ENCODE assay signal across 7 cellular contexts in genomic region chr15:55221090-55222011, GRCh38. TPM values are rescaled to one million over a fixed set of nuclear protein-coding genes. Genes with fewer than 3 reads are reported as not detected.
DNase-seq lines count a peak whose midpoint lies in the region; ATAC-seq and TF ChIP-seq lines count a peak whose summit lies in the region.

No MANE protein-coding gene starts in this region.

- no peaks in the 10 kb centered on the region for H3K9me3 Mint-ChIP-seq in progenitor cell of endocrine pancreas (ENCODE audit: low read depth)

- no peaks in the 10 kb centered on the region for H4K20me1 ChIP-seq in PC-3 (ENCODE audit: low read length)

- no TSS peak for BruUV-seq in PC-3 (replicated peaks; lab: Mats Ljungman, UMichigan)

- no peaks in the 10 kb centered on the region for H3F3A ChIP-seq in PC-3 (ENCODE audit: low read length, unreplicated experiment)

- WGBS in lung, 2 donors: 9 to 34% methylated on average over 6 of the region's 6 CpGs

- H3K27ac Mint-ChIP-seq in progenitor cell of endocrine pancreas: no peak overlapping the region

- no peak overlapping the region for H3K4me3 Mint-ChIP-seq in progenitor cell of endocrine pancreas (ENCODE audit: low read depth)

- H2AFZ ChIP-seq in PC-3 (ENCODE audit: low read length): no peak overlapping the region

- peaks cover 9% of the 10 kb centered on the region for H3K4me1 Mint-ChIP-seq in progenitor cell of endocrine pancreas (ENCODE audit: low read depth)

- no peaks in the 10 kb centered on the region for H3K79me2 ChIP-seq in PC-3 (ENCODE audit: low read length)

- intact Hi-C loops in PC-3 (cut with micrococcal nuclease): no loop called here

- H3K36me3 Mint-ChIP-seq in progenitor cell of endocrine pancreas (ENCODE audit: insufficient read depth): peaks cover 4% of the 10 kb centered on the region

- H3K4me2 ChIP-seq in PC-3 (ENCODE audit: low read length): 0 out of 2 replicates have a peak overlapping the region, but pooled peaks have one; percentile 5

- H3K36me3 ChIP-seq in PC-3 (ENCODE audit: low read depth, low read length) (no peaks in the 10 kb centered on the region), brain microvascular endothelial cell (replicated peaks) (peaks cover 2% of the 10 kb centered on the region), lung (ENCODE audit: control insufficient read depth in 2 of 2, insufficient read depth in 2 of 2, low read length in 2 of 2) (peaks cover 0 to 4% of the 10 kb centered on the region in 2 donors)

- H3K4me3 ChIP-seq in PC-3 (ENCODE audit: low read length): no peak overlapping the region
- no peak overlapping the region for H3K4me3 ChIP-seq in brain microvascular endothelial cell (ENCODE audit: low read depth, low read length)
- H3K4me3 ChIP-seq in lung: no peak overlapping the region

- TF ChIP-seq CTCF in GM13976 (IDR thresholded peaks at IDR 0.05; ENCODE audit: borderline replicate concordance, control extremely low read depth, extremely low read depth, insufficient read depth, missing control alignments): no peak
- no peak for TF ChIP-seq CTCF in PC-3 (conservative IDR thresholded peaks at IDR 0.05; ENCODE audit: low read depth, low read length)
- TF ChIP-seq CTCF in brain microvascular endothelial cell (IDR thresholded peaks at IDR 0.05; ENCODE audit: low read depth, low read length, missing control alignments): no peak
- TF ChIP-seq CTCF in lung (IDR thresholded peaks at IDR 0.05; ENCODE audit: control extremely low read depth, extremely low read depth): no peak
- TF ChIP-seq CTCF in progenitor cell of endocrine pancreas (IDR thresholded peaks at IDR 0.05; ENCODE audit: unreplicated experiment): no peak

- H3K27ac ChIP-seq in PC-3 (ENCODE audit: low read length) (no peak overlapping the region), brain microvascular endothelial cell (peak overlapping the region; percentile 85), lung (ENCODE audit: low read depth in 1 of 2, low read length in 1 of 2) (peak overlapping the region in 1 of 2 donors; percentile 90)

- H3K27me3 Mint-ChIP-seq in progenitor cell of endocrine pancreas: no peaks in the 10 kb centered on the region

- H3K9ac ChIP-seq in PC-3 (ENCODE audit: low read length): no peak overlapping the region

- CTCF ChIA-PET in PC-3 (lab: Charles Lee): interaction anchor here (1.0 kb wide), 1 partner anchor 214 kb away, joined by 4 read pairs; no protein-coding TSS in a partner anchor

- no peaks in the 10 kb centered on the region for H3K9me2 ChIP-seq in PC-3 (replicated peaks; ENCODE audit: low read length)

- in situ Hi-C loops in GM13976 (cut with MboI; ENCODE audit: low sequenced_read_pairs, unreplicated experiment) (loop anchor here (5.0 kb wide), 1 partner anchor 51 kb away; no protein-coding TSS in a partner anchor), brain microvascular endothelial cell (cut with HindIII; ENCODE audit: low pct_ligation_motif_present, low sequenced_read_pairs) (no loop called here)

- H3K4me1 ChIP-seq in PC-3 (ENCODE audit: insufficient read depth, low read length) (peaks cover 8% of the 10 kb centered on the region; the same call in 1 of the 2 replicates), lung (ENCODE audit: control insufficient read depth in 2 of 2, insufficient read depth in 2 of 2, low read length in 2 of 2) (peaks cover 3 to 4% of the 10 kb centered on the region in 2 donors)

- DNase-seq in GM13976 (ENCODE audit: low spot score): peak; percentile 62
- DNase-seq in PC-3: peak; percentile 48
- peak; percentile 74 for DNase-seq in brain microvascular endothelial cell
- DNase-seq in lung (ENCODE audit: low spot score): peak; percentile 58
- DNase-seq in progenitor cell of endocrine pancreas (ENCODE audit: low spot score, unreplicated experiment): no peak
- no peak for DNase-seq in mesenteric fat pad (ENCODE audit: low spot score)

- H3K9me3 ChIP-seq in PC-3 (ENCODE audit: low read length) (no peaks in the 10 kb centered on the region), lung (ENCODE audit: control insufficient read depth in 2 of 2, insufficient read depth in 1 of 2, low read length in 1 of 2) (no peaks in the 10 kb centered on the region)

- peak; percentile 43 for ATAC-seq in HG02610 (IDR thresholded peaks at IDR 0.05; ENCODE audit: unreplicated experiment)
- ATAC-seq in PC-3: no peak
- peak; percentile 80 for ATAC-seq in lung (ENCODE audit: insufficient read depth, low FRiP score)

- POLR2A ChIA-PET in PC-3 (lab: Charles Lee; ENCODE audit: unreplicated experiment): no interaction called here

- no peaks in the 10 kb centered on the region for H3K27me3 ChIP-seq in PC-3 (ENCODE audit: low read length)
- no peaks in the 10 kb centered on the region for H3K27me3 ChIP-seq in brain microvascular endothelial cell (replicated peaks)
- no peaks in the 10 kb centered on the region for H3K27me3 ChIP-seq in lung (ENCODE audit: control insufficient read depth, insufficient read depth)

RNA-seq across cellular contexts. Expression of gene RSL24D1, which starts 24.6 kb away (rescaled TPM):
- total RNA-seq in PC-3 (2014; rRNA removed) (37.0 and 43.5 TPM in 2 replicates), lung (100 to 1,000 TPM in 1 of 2 donors, 10 to 100 TPM in 1; 47.6 to 102 TPM), progenitor cell of endocrine pancreas (69.1 and 72.3 TPM in 2 replicates), mesenteric fat pad (61.8 TPM)
- 10 to 100 TPM; 45.9 to 80.3 TPM for polyA plus RNA-seq in lung

Comparison
In these comparisons a context has a peak if more than half of its experiments do, and no peak if none do; other contexts are left out.
1. DNase-seq: peak in GM13976 (single experiment), PC-3 (single experiment), brain microvascular endothelial cell (single experiment) and lung (single experiment); none in progenitor cell of endocrine pancreas (single experiment) and mesenteric fat pad (single experiment).